ENCODE assay signal across 8 cellular contexts in genomic region chr22:24156915-24157782, GRCh38. TPM values are rescaled to one million over a fixed set of nuclear protein-coding genes. Genes with fewer than 3 reads are reported as not detected.
A peak's percentile ranks its signal among the peaks of the same experiment; 100 is the strongest.
DNase-seq lines count a peak whose midpoint lies in the region; ATAC-seq and TF ChIP-seq lines count a peak whose summit lies in the region.

No MANE protein-coding gene starts in this region.

- H3K27ac ChIP-seq in cingulate gyrus (ENCODE audit: low read depth, low read length), result peak overlapping the region; percentile 85

- H3K4me3 Mint-ChIP-seq in activated CD4-positive, alpha-beta T cell treated with anti-CD3 and anti-CD28 coated beads for 36 hours, result peak overlapping the region; percentile 79

- peak overlapping the region; percentile 75 for H3K27ac Mint-ChIP-seq in activated CD4-positive, alpha-beta T cell treated with anti-CD3 and anti-CD28 coated beads for 36 hours

- no peaks in the 10 kb centered on the region for H3K27me3 Mint-ChIP-seq in activated CD4-positive, alpha-beta T cell treated with anti-CD3 and anti-CD28 coated beads for 36 hours

- ATAC-seq in GM18907 (IDR thresholded peaks at IDR 0.05; ENCODE audit: unreplicated experiment), result peak; percentile 79
- ATAC-seq in HG03135 (IDR thresholded peaks at IDR 0.05; ENCODE audit: unreplicated experiment), result peak; percentile 76
- peak; percentile 76 for ATAC-seq in activated CD4-positive, alpha-beta T cell treated with anti-CD3 and anti-CD28 coated beads for 36 hours
- ATAC-seq in left lobe of liver, result peak; percentile 76

- intact Hi-C loops in activated CD4-positive, alpha-beta T cell treated with anti-CD3 and anti-CD28 coated beads for 36 hours (cut with DNase I, micrococcal nuclease), result loop anchor here (1.0 to 5.0 kb wide), 4 partner anchors 50 to 398 kb away; partner anchors contain the start of genes CABIN1 (in 1 of the 2), GUCD1 (in 1 of the 2) and SNRPD3 (in 1 of the 2)

- H3K36me3 Mint-ChIP-seq in activated CD4-positive, alpha-beta T cell treated with anti-CD3 and anti-CD28 coated beads for 36 hours (ENCODE audit: low read depth), result peaks cover 5% of the 10 kb centered on the region

- peak overlapping the region; percentile 84 for H3K4me3 ChIP-seq in AG10803 (ENCODE audit: low read length)

- DNase-seq in AG10803 (ENCODE audit: low read depth) (peak; percentile 71), NCI-H510A (lab: John Stamatoyannopoulos, UW) (peak; percentile 88), left lobe of liver (ENCODE audit: low spot score) (peak; percentile 82)
- peak; percentile 92 for DNase-seq in activated CD4-positive, alpha-beta T cell treated with anti-CD3 and anti-CD28 coated beads for 36 hours
- peak; percentile 60 for DNase-seq in stimulated activated CD4-positive, alpha-beta T cell treated with anti-CD3 and anti-CD28 coated beads, Interleukin-2, amount 100 ng/mL, for 4 hours (ENCODE audit: low read depth)

- TF ChIP-seq CTCF in AG10803 (conservative IDR thresholded peaks at IDR 0.05; ENCODE audit: low read length), result peak; percentile 81

- CTCF ChIA-PET in activated CD4-positive, alpha-beta T cell treated with anti-CD3 and anti-CD28 coated beads for 36 hours (lab: Charles Lee), result interaction anchor here (0.6 to 3.7 kb wide), 22 partner anchors 8 to 271 kb away, joined by 3 to 29 read pairs (median 4); no protein-coding TSS in a partner anchor

- POLR2A ChIA-PET in activated CD4-positive, alpha-beta T cell treated with anti-CD3 and anti-CD28 coated beads for 36 hours (lab: Charles Lee), result interaction anchor here (0.7 to 1.0 kb wide), 2 partner anchors 25 to 244 kb away, joined by 3 to 11 read pairs; no protein-coding TSS in a partner anchor

- no peaks in the 10 kb centered on the region for H3K9me3 Mint-ChIP-seq in activated CD4-positive, alpha-beta T cell treated with anti-CD3 and anti-CD28 coated beads for 36 hours (ENCODE audit: low read depth)

- peaks cover 60% of the 10 kb centered on the region for H3K4me1 Mint-ChIP-seq in activated CD4-positive, alpha-beta T cell treated with anti-CD3 and anti-CD28 coated beads for 36 hours

RNA-seq across cellular contexts. Expression of gene SUSD2, which starts 24.1 kb away (rescaled TPM):
- total RNA-seq in activated CD4-positive, alpha-beta T cell treated with anti-CD3 and anti-CD28 coated beads for 36 hours, result under 1 TPM; 0.65 to 0.80 TPM
- total RNA-seq in left lobe of liver, result 1.4 TPM

Comparison
In these comparisons a context has a peak if more than half of its experiments do, and no peak if none do; other contexts are left out.
1. Peak in every context shown above with its lines: DNase-seq, ATAC-seq, H3K4me3 ChIP-seq and H3K27ac ChIP-seq.